Comparison of ENCODE assay signal across 12 cellular contexts in genomic region chr1:205925730-205926129, GRCh38. TPM values are rescaled to one million over a fixed set of nuclear protein-coding genes. Genes with fewer than 3 reads are reported as not detected.
DNase-seq lines count a peak whose midpoint lies in the region; ATAC-seq, FAIRE-seq and TF ChIP-seq lines count a peak whose summit lies in the region.
"Had no signal": no experiment of that assay in that cellular context is flagged by ENCODE, and none has a peak within 500 bp of the region (broad histone marks: within the 10 kb centered on the region; RNA-seq: fewer than 3 reads in every experiment).

No MANE protein-coding gene starts in this region.

- H3K36me3 ChIP-seq in bronchial epithelial cell (ENCODE audit: control insufficient read depth, insufficient read depth, low read length): no peaks in the 10 kb centered on the region

- peaks cover 5% of the 10 kb centered on the region for H3K27me3 ChIP-seq in bronchial epithelial cell (ENCODE audit: control insufficient read depth, insufficient read depth, low read length)

- H3K4me3 ChIP-seq in AG10803 (ENCODE audit: low read length): no peak overlapping the region
- no peak overlapping the region for H3K4me3 ChIP-seq in bronchial epithelial cell (ENCODE audit: low read depth, low read length)

- ATAC-seq in HG03565 (IDR thresholded peaks at IDR 0.05; ENCODE audit: unreplicated experiment): no peak
- no peak for ATAC-seq in HG02571 (IDR thresholded peaks at IDR 0.05; ENCODE audit: unreplicated experiment)
- ATAC-seq: natural killer cell treated with Interleukin-12 subunit alpha and Interleukin-12 subunit beta and Interleukin-15 and Interleukin-18, amount 100 ng/mL, for 72 hours had no signal

- DNase-seq in AG10803 (ENCODE audit: low read depth): peak; percentile 91
- DNase-seq in HT1080 (ENCODE audit: low read depth): peak; percentile 88
- peak; percentile 90 for DNase-seq in bronchial epithelial cell (ENCODE audit: low read depth)
- DNase-seq in mesenteric fat pad (ENCODE audit: low spot score): peak; percentile 28
- DNase-seq in NCI-H128 (lab: John Stamatoyannopoulos, UW; ENCODE audit: unreplicated experiment): no peak
- DNase-seq in stimulated activated CD4-positive, alpha-beta T cell treated with anti-CD3 and anti-CD28 coated beads, Interleukin-12 subunit alpha, Interleukin-12 subunit beta, amount 100 ng/mL, for 4 hours: no peak
- DNase-seq: activated T-cell treated with anti-CD3 and anti-CD28 coated beads, Interleukin-2, amount 50 U/mL, for 48 hours had no signal

- FAIRE-seq in bronchial epithelial cell (lab: Jason Lieb, UNC): no peak
- FAIRE-seq: TTC549 had no signal

- TF ChIP-seq CTCF in AG10803 (conservative IDR thresholded peaks at IDR 0.05; ENCODE audit: low read length) (no peak), bronchial epithelial cell (IDR thresholded peaks at IDR 0.05; ENCODE audit: insufficient read depth, low read length, severe bottlenecking) (no peak)

RNA-seq across cellular contexts. Expression of gene SLC26A9, which starts 17.5 kb away (rescaled TPM):
- total RNA-seq in HT1080 (2014; rRNA removed; shearing (Covaris generic)): 0.03 and 0.10 TPM in 2 replicates
- 0.13 and 0.19 TPM in 2 replicates for polyA plus RNA-seq in HT1080 (2015; cell fraction: cytosol; rRNA removed)
- 0.37 and 0.68 TPM in 2 replicates for polyA plus RNA-seq in HT1080 (2015; cell fraction: nucleus; rRNA removed)
- total RNA-seq in bronchial epithelial cell (0.26 TPM in 1 of 2 replicates, not detected in the other), mesenteric fat pad (not detected)
- total RNA-seq: Caco-2; natural killer cell treated with Interleukin-12 subunit alpha and Interleukin-12 subunit beta and Interleukin-15 and Interleukin-18, amount 100 ng/mL, for 72 hours had no signal

Comparison
In these comparisons a context has a peak if more than half of its experiments do, and no peak if none do; other contexts are left out.
1. DNase-seq: peak in AG10803 (single experiment), HT1080 (single experiment), bronchial epithelial cell (single experiment) and mesenteric fat pad (single experiment); none in NCI-H128 (single experiment) and stimulated activated CD4-positive, alpha-beta T cell treated with anti-CD3 and anti-CD28 coated beads, Interleukin-12 subunit alpha, Interleukin-12 subunit beta, amount 100 ng/mL, for 4 hours (single experiment).